24 cellular contexts compared by ENCODE assay signal in the genomic region with DNA sequence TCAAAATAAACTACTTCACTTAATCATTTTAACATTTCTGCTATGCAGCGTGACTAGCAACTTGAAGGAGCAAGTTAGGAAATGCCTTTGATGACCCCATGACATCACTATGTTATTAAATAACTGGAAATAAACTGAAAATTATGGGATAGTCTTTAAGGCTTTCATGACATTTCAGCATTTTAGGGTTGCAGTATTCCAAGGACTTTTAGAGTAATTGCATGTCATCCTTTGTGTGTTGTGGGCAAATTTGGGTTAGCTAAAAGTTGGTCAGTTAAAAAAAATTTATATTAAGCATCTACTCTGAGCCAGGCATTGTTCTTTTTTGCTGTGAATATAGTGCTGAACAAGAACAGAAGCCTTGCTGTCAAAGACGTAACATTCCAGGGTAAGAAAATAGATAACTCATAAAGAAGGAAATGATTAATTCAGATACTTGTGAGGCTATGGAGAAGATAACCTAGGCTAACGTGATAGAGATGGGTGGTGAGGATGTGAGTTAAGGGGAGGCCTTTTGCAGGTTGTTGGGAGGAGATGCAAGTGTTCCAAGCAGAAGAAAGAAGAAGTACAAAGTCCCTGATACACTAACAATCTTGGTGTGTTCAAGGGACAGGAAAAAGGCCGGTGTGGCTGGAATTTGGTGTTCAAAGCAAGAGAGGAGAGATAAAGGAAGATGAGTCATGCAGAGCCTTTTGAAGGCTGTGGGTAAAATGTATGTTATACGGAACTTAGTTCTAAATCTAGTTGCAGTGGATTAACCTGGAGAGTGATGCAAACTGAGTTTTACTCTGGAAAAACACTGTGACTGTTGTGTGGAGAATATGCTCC.
DNase-seq lines count a peak whose midpoint lies in the region; ATAC-seq, FAIRE-seq and TF ChIP-seq lines count a peak whose summit lies in the region.
"Had no signal": no experiment of that assay in that cellular context is flagged by ENCODE, and none has a peak within 500 bp of the region (broad histone marks: within the 10 kb centered on the region; RNA-seq: fewer than 3 reads in every experiment).

No MANE protein-coding gene starts in this region.

- no peaks in the 10 kb centered on the region for H3K9me1 ChIP-seq in K562 (ENCODE audit: control insufficient read depth, insufficient read depth, low read length)
- no peaks in the 10 kb centered on the region for H3K9me1 ChIP-seq in keratinocyte (ENCODE audit: control insufficient read depth, extremely low read depth, insufficient read depth, low read length)

- POLR2A ChIA-PET in K562 (lab: Yijun Ruan, JAX), result no interaction called here

- no peak for TF ChIP-seq RAD21 in K562 (CRISPR knock-in tag; conservative IDR thresholded peaks at IDR 0.05 in 1 of 2, IDR thresholded peaks at IDR 0.05 in 1 of 2)

- BruUV-seq in K562 (replicated peaks; lab: Mats Ljungman, UMichigan) (no TSS peak), mammary epithelial cell (replicated peaks; lab: Mats Ljungman, UMichigan) (no TSS peak)

- H3K4me3 Mint-ChIP-seq in neural progenitor cell, result no peak overlapping the region
- H3K4me3 Mint-ChIP-seq: activated CD8-positive, alpha-beta T cell treated with anti-CD3 and anti-CD28 coated beads for 36 hours; activated naive CD8-positive, alpha-beta T cell treated with anti-CD3 and anti-CD28 coated beads, Interleukin-2, amount 10 ng/mL, durations not matched to agents 7 days and 5 days; CD4-positive, alpha-beta memory T cell; naive B cell; WTC11 had no signal

- no peaks in the 10 kb centered on the region for H3K27me3 ChIP-seq in Loucy (ENCODE audit: insufficient read depth, low read length, poor library complexity, severe bottlenecking)
- H3K27me3 ChIP-seq in K562 (ENCODE audit: control insufficient read depth in 2 of 2, insufficient read depth in 2 of 2, low read length in 2 of 2), result no peaks in the 10 kb centered on the region
- H3K27me3 ChIP-seq in keratinocyte (ENCODE audit: control insufficient read depth, extremely low read depth, insufficient read depth, low read length), result no peaks in the 10 kb centered on the region
- no peaks in the 10 kb centered on the region for H3K27me3 ChIP-seq in mammary epithelial cell (ENCODE audit: insufficient read depth, low read length)
- no peaks in the 10 kb centered on the region for H3K27me3 ChIP-seq in neural progenitor cell
- H3K27me3 ChIP-seq: Peyer's patch, right lobe of liver, SJSA1, thyroid gland had no signal

- no peaks in the 10 kb centered on the region for H3K4me1 Mint-ChIP-seq in neural progenitor cell
- H3K4me1 Mint-ChIP-seq: activated naive CD8-positive, alpha-beta T cell treated with anti-CD3 and anti-CD28 coated beads, Interleukin-2, amount 10 ng/mL, durations not matched to agents 7 days and 5 days; CD4-positive, alpha-beta memory T cell; naive B cell had no signal

- H2AFZ ChIP-seq in Loucy (ENCODE audit: low read length) (no peak overlapping the region), K562 (ENCODE audit: low read depth, low read length) (no peak overlapping the region), keratinocyte (ENCODE audit: control insufficient read depth, low read length) (no peak overlapping the region), mammary epithelial cell (ENCODE audit: low read depth, low read length) (no peak overlapping the region), neural progenitor cell (replicated peaks) (no peak overlapping the region)

- H3F3A ChIP-seq in Loucy (ENCODE audit: low read depth), result peaks cover 7% of the 10 kb centered on the region; the same call in 1 of the 2 replicates
- H3F3A ChIP-seq in neural progenitor cell (ENCODE audit: low read depth), result no peaks in the 10 kb centered on the region

- H3K4me1 ChIP-seq in Loucy (ENCODE audit: insufficient read depth, low read length, poor library complexity, severe bottlenecking) (peaks cover 33% of the 10 kb centered on the region), K562 (replicated peaks in 1 of 2; ENCODE audit: control insufficient read depth in 2 of 2, insufficient read depth in 2 of 2, low read length in 2 of 2) (no peaks in the 10 kb centered on the region), keratinocyte (ENCODE audit: control insufficient read depth, extremely low read depth, insufficient read depth, low read length) (peaks cover 9% of the 10 kb centered on the region), mammary epithelial cell (ENCODE audit: insufficient read depth, low read length) (no peaks in the 10 kb centered on the region), neural progenitor cell (peaks cover 7% of the 10 kb centered on the region)
- H3K4me1 ChIP-seq: lower lobe of right lung, Peyer's patch, right lobe of liver, SJSA1, thyroid gland had no signal

- no peak overlapping the region for H3K4me3 ChIP-seq in AG10803 (ENCODE audit: low read length)
- H3K4me3 ChIP-seq in Loucy (ENCODE audit: low read length, poor library complexity, severe bottlenecking), result no peak overlapping the region
- no peak overlapping the region for H3K4me3 ChIP-seq in K562
- H3K4me3 ChIP-seq in keratinocyte (ENCODE audit: control insufficient read depth in 2 of 3, extremely low read depth in 1 of 3, insufficient read depth in 2 of 3, low read depth in 1 of 3, low read length in 3 of 3), result no peak overlapping the region
- no peak overlapping the region for H3K4me3 ChIP-seq in mammary epithelial cell (replicated peaks in 1 of 3; ENCODE audit: insufficient read depth in 1 of 3, low read depth in 2 of 3, low read length in 3 of 3)
- no peak overlapping the region for H3K4me3 ChIP-seq in neural progenitor cell
- H3K4me3 ChIP-seq: lower lobe of right lung, Peyer's patch, right lobe of liver, SJSA1, thyroid gland had no signal

- peaks cover 2% of the 10 kb centered on the region for H3K27me3 Mint-ChIP-seq in neural progenitor cell (ENCODE audit: insufficient read depth, low read depth)
- H3K27me3 Mint-ChIP-seq: activated CD8-positive, alpha-beta T cell treated with anti-CD3 and anti-CD28 coated beads for 36 hours; activated naive CD8-positive, alpha-beta T cell treated with anti-CD3 and anti-CD28 coated beads, Interleukin-2, amount 10 ng/mL, durations not matched to agents 7 days and 5 days; CD4-positive, alpha-beta memory T cell; naive B cell had no signal

- H4K20me1 ChIP-seq in Loucy (ENCODE audit: insufficient read depth, low read length, poor library complexity, severe bottlenecking) (no peaks in the 10 kb centered on the region), K562 (replicated peaks; ENCODE audit: control insufficient read depth, insufficient read depth, low read length) (no peaks in the 10 kb centered on the region), keratinocyte (ENCODE audit: control insufficient read depth, extremely low read depth, insufficient read depth, low read length) (no peaks in the 10 kb centered on the region), mammary epithelial cell (ENCODE audit: insufficient read depth, low read length) (no peaks in the 10 kb centered on the region), neural progenitor cell (ENCODE audit: low read depth) (no peaks in the 10 kb centered on the region)

- intact Hi-C loops in K562 (cut with micrococcal nuclease), result no loop called here
- intact Hi-C loops in mammary epithelial cell (cut with micrococcal nuclease), result no loop called here

- no peak overlapping the region for H3K27ac ChIP-seq in K562 (ENCODE audit: extremely low read depth, low read depth, low read length)
- no peak overlapping the region for H3K27ac ChIP-seq in keratinocyte (ENCODE audit: control insufficient read depth, insufficient read depth, low read length)
- no peak overlapping the region for H3K27ac ChIP-seq in mammary epithelial cell (ENCODE audit: insufficient read depth, low read depth, low read length)
- H3K27ac ChIP-seq in neural progenitor cell, result no peak overlapping the region
- H3K27ac ChIP-seq: lower lobe of right lung, Peyer's patch, right lobe of liver, SJSA1, thyroid gland had no signal

- no peak for FAIRE-seq in K562 (lab: Jason Lieb, UNC)
- peak; percentile 84 for FAIRE-seq in keratinocyte (lab: Jason Lieb, UNC)

- H3K27ac Mint-ChIP-seq in neural progenitor cell, result no peak overlapping the region
- H3K27ac Mint-ChIP-seq: activated CD8-positive, alpha-beta T cell treated with anti-CD3 and anti-CD28 coated beads for 36 hours; activated naive CD8-positive, alpha-beta T cell treated with anti-CD3 and anti-CD28 coated beads, Interleukin-2, amount 10 ng/mL, durations not matched to agents 7 days and 5 days; CD4-positive, alpha-beta memory T cell; naive B cell; WTC11 had no signal

- H3K36me3 Mint-ChIP-seq in neural progenitor cell, result no peaks in the 10 kb centered on the region
- H3K36me3 Mint-ChIP-seq: activated naive CD8-positive, alpha-beta T cell treated with anti-CD3 and anti-CD28 coated beads, Interleukin-2, amount 10 ng/mL, durations not matched to agents 7 days and 5 days; CD4-positive, alpha-beta memory T cell; naive B cell; WTC11 had no signal

- dilution Hi-C loops in keratinocyte (cut with MboI; ENCODE audit: extremely low pct_ligation_motif_present, low sequenced_read_pairs), result no loop called here
- dilution Hi-C loops in mammary epithelial cell (cut with HindIII; ENCODE audit: low sequenced_read_pairs), result no loop called here

- H3K9me3 ChIP-seq in Loucy (ENCODE audit: insufficient read depth, low read depth, low read length), result no peaks in the 10 kb centered on the region
- H3K9me3 ChIP-seq in K562 (replicated peaks; ENCODE audit: control insufficient read depth, insufficient read depth, low read depth, low read length), result no peaks in the 10 kb centered on the region
- no peaks in the 10 kb centered on the region for H3K9me3 ChIP-seq in keratinocyte (ENCODE audit: control insufficient read depth, low read depth, low read length)
- no peaks in the 10 kb centered on the region for H3K9me3 ChIP-seq in mammary epithelial cell (replicated peaks; ENCODE audit: insufficient read depth, low read length)
- H3K9me3 ChIP-seq in neural progenitor cell (ENCODE audit: low read depth), result no peaks in the 10 kb centered on the region
- H3K9me3 ChIP-seq: lower lobe of right lung, Peyer's patch, right lobe of liver, SJSA1, thyroid gland had no signal

- H3K9ac ChIP-seq in Loucy (ENCODE audit: low read depth, low read length, poor library complexity, severe bottlenecking) (no peak overlapping the region), K562 (ENCODE audit: insufficient read depth in 1 of 2, low read depth in 2 of 2, low read length in 2 of 2) (no peak overlapping the region), keratinocyte (ENCODE audit: control insufficient read depth, extremely low read depth, insufficient read depth, low read length) (no peak overlapping the region), mammary epithelial cell (ENCODE audit: insufficient read depth, low read length) (no peak overlapping the region), neural progenitor cell (no peak overlapping the region)

- DNase-seq in AG10803 (ENCODE audit: low read depth), result peak; percentile 36
- peak in 1 of 4 experiments; percentile 4 for DNase-seq in K562 (ENCODE audit: extremely low read depth in 1 of 4, low spot score in 3 of 4)
- no peak for DNase-seq in keratinocyte (ENCODE audit: low read depth, low spot score)
- DNase-seq in mesenteric fat pad (ENCODE audit: low spot score), result no peak
- DNase-seq in mammary epithelial cell, result no peak
- no peak for DNase-seq in neural progenitor cell (ENCODE audit: low spot score)
- DNase-seq: activated CD8-positive, alpha-beta T cell treated with anti-CD3 and anti-CD28 coated beads for 36 hours; activated naive CD8-positive, alpha-beta T cell treated with anti-CD3 and anti-CD28 coated beads, Interleukin-2, amount 10 ng/mL, durations not matched to agents 7 days and 5 days; CD4-positive, alpha-beta memory T cell; dermis blood vessel endothelial cell; H7; lower lobe of right lung; MM.1S; naive B cell; NCI-H1694; NCI-H345; Peyer's patch; right lobe of liver; stimulated activated naive CD4-positive, alpha-beta T cell; thyroid gland had no signal

- in situ Hi-C loops in K562 (cut with MboI) (no loop called here), mammary epithelial cell (cut with MboI; ENCODE audit: low sequenced_read_pairs in 2 of 2) (no loop called here)

- H3K79me2 ChIP-seq in Loucy (ENCODE audit: insufficient read depth, low read length), result no peaks in the 10 kb centered on the region
- H3K79me2 ChIP-seq in K562 (ENCODE audit: control insufficient read depth, insufficient read depth, low read length), result no peaks in the 10 kb centered on the region
- no peaks in the 10 kb centered on the region for H3K79me2 ChIP-seq in keratinocyte (ENCODE audit: control insufficient read depth, insufficient read depth, low read length)
- no peaks in the 10 kb centered on the region for H3K79me2 ChIP-seq in mammary epithelial cell (ENCODE audit: insufficient read depth, low read length)
- no peaks in the 10 kb centered on the region for H3K79me2 ChIP-seq in neural progenitor cell (ENCODE audit: low read depth)

- H3K4me2 ChIP-seq in Loucy (ENCODE audit: low read depth, low read length, poor library complexity, severe bottlenecking) (peak overlapping the region; percentile 21), K562 (ENCODE audit: insufficient read depth, low read length) (no peak overlapping the region), keratinocyte (ENCODE audit: control insufficient read depth, extremely low read depth, insufficient read depth, low read depth, low read length) (peak overlapping the region; percentile 44), mammary epithelial cell (ENCODE audit: insufficient read depth, low read depth, low read length) (no peak overlapping the region), neural progenitor cell (no peak overlapping the region)

- 0% methylated on average over 5 of the region's 5 CpGs for WGBS in K562 (ENCODE audit: insufficient coverage, low coverage, missing lambda C conversion rate)
- 89% methylated on average over 5 of the region's 5 CpGs for WGBS in mammary epithelial cell (ENCODE audit: low coverage, missing lambda C conversion rate)

- no peak for TF ChIP-seq POLR2A in K562 (conservative IDR thresholded peaks at IDR 0.05)

- no peaks in the 10 kb centered on the region for H3K36me3 ChIP-seq in Loucy (ENCODE audit: insufficient read depth, low read length)
- H3K36me3 ChIP-seq in K562 (ENCODE audit: control insufficient read depth, insufficient read depth, low read length), result no peaks in the 10 kb centered on the region
- no peaks in the 10 kb centered on the region for H3K36me3 ChIP-seq in keratinocyte (ENCODE audit: control insufficient read depth in 2 of 2, extremely low read depth in 1 of 2, insufficient read depth in 2 of 2, low read length in 2 of 2)
- H3K36me3 ChIP-seq in mammary epithelial cell (ENCODE audit: insufficient read depth, low read length), result no peaks in the 10 kb centered on the region
- no peaks in the 10 kb centered on the region for H3K36me3 ChIP-seq in neural progenitor cell
- H3K36me3 ChIP-seq: lower lobe of right lung, Peyer's patch, right lobe of liver, SJSA1, thyroid gland had no signal

- TF ChIP-seq CTCF in AG10803 (conservative IDR thresholded peaks at IDR 0.05; ENCODE audit: low read length) (no peak), Loucy (conservative IDR thresholded peaks at IDR 0.05; ENCODE audit: low read length) (no peak), K562 (IDR thresholded peaks at IDR 0.05 in 2 of 3, conservative IDR thresholded peaks at IDR 0.05 in 1 of 3; ENCODE audit: insufficient read depth in 2 of 3, low read depth in 1 of 3, low read length in 3 of 3) (no peak), keratinocyte (optimal IDR thresholded peaks at IDR 0.05 in 1 of 3, IDR thresholded peaks at IDR 0.05 in 1 of 3, conservative IDR thresholded peaks at IDR 0.05 in 1 of 3; ENCODE audit: extremely low read depth in 1 of 3, insufficient read depth in 2 of 3, low read length in 3 of 3) (no peak), mammary epithelial cell (conservative IDR thresholded peaks at IDR 0.05 in 1 of 2, IDR thresholded peaks at IDR 0.05 in 1 of 2; ENCODE audit: extremely low read depth in 1 of 2, insufficient read depth in 1 of 2, low read depth in 1 of 2, low read length in 2 of 2) (no peak), neural progenitor cell (IDR thresholded peaks at IDR 0.05) (no peak)

- TF ChIP-seq EP300 in K562 (IDR thresholded peaks at IDR 0.05; ENCODE audit: low read length), result no peak

- ATAC-seq in K562, result no peak
- no peak for ATAC-seq in GM18907 (IDR thresholded peaks at IDR 0.05; ENCODE audit: unreplicated experiment)
- ATAC-seq: activated CD8-positive, alpha-beta T cell treated with anti-CD3 and anti-CD28 coated beads for 36 hours; lower lobe of right lung; right lobe of liver; WTC11 had no signal

- peaks cover 2% of the 10 kb centered on the region for H3K9me3 Mint-ChIP-seq in neural progenitor cell
- H3K9me3 Mint-ChIP-seq: activated CD8-positive, alpha-beta T cell treated with anti-CD3 and anti-CD28 coated beads for 36 hours; activated naive CD8-positive, alpha-beta T cell treated with anti-CD3 and anti-CD28 coated beads, Interleukin-2, amount 10 ng/mL, durations not matched to agents 7 days and 5 days; naive B cell; WTC11 had no signal

- CTCF ChIA-PET in K562 (lab: Yijun Ruan, JAX; ENCODE audit: low intra/inter-chr PET ratio), result no interaction called here
- CTCF ChIA-PET in mammary epithelial cell (lab: Charles Lee; ENCODE audit: low non-redundant PET), result no interaction called here

- H3K9me2 ChIP-seq in Loucy (replicated peaks; ENCODE audit: low read depth, low read length), result no peaks in the 10 kb centered on the region

Comparison
In these comparisons a context has a peak if more than half of its experiments do, and no peak if none do; other contexts are left out.
1. H3K4me2 ChIP-seq: peak in Loucy (single experiment) and keratinocyte (single experiment); none in K562 (single experiment), mammary epithelial cell (single experiment) and neural progenitor cell (single experiment).